ENCODE assay signal across 9 cellular contexts in genomic region chr16:11639925-11640899, GRCh38. TPM values are rescaled to one million over a fixed set of nuclear protein-coding genes. Genes with fewer than 3 reads are reported as not detected.
DNase-seq lines count a peak whose midpoint lies in the region; ATAC-seq and TF ChIP-seq lines count a peak whose summit lies in the region.
"Had no signal": no experiment of that assay in that cellular context is flagged by ENCODE, and none has a peak within 500 bp of the region (broad histone marks: within the 10 kb centered on the region; RNA-seq: fewer than 3 reads in every experiment).

No MANE protein-coding gene starts in this region.

- 31 to 33% methylated on average over 25 of the region's 25 CpGs for WGBS in lower leg skin, 2 donors

- H3K4me3 ChIP-seq in Panc1 (ENCODE audit: low read depth in 2 of 2, low read length in 2 of 2) (no peak overlapping the region), lower leg skin (ENCODE audit: low read depth, poor library complexity, severe bottlenecking) (no peak overlapping the region), subcutaneous abdominal adipose tissue (ENCODE audit: low read depth in 1 of 5, low read length in 5 of 5) (peak overlapping the region in 3 of 5 donors; percentile 21 to 46 (median 36))

- intact Hi-C loops in Panc1 (cut with micrococcal nuclease; ENCODE audit: unreplicated experiment) (loop anchor here (5.0 kb wide), 2 partner anchors 108 to 233 kb away; no protein-coding TSS in a partner anchor), lower leg skin (cut with DNase I; ENCODE audit: low total_unique reads) (loop anchor here (10.0 kb wide), 1 partner anchor 85 kb away; no protein-coding TSS in a partner anchor)

- CTCF ChIA-PET in Panc1 (lab: Charles Lee): interaction anchor here (0.6 to 1.4 kb wide), 5 partner anchors 108 to 321 kb away, joined by 3 to 4 read pairs (median 4); no protein-coding TSS in a partner anchor

- in situ Hi-C loops in Panc1 (cut with HindIII; ENCODE audit: low pct_unique_long_range_greater_than_20kb, low sequenced_read_pairs): no loop called here

- H3K27ac ChIP-seq in Panc1 (ENCODE audit: low read length) (no peak overlapping the region; the same call in 1 of the 2 replicates), subcutaneous abdominal adipose tissue (ENCODE audit: low read depth, low read length) (peak overlapping the region; percentile 82)

- no peak for TF ChIP-seq CTCF in Panc1 (IDR thresholded peaks at IDR 0.05)
- TF ChIP-seq CTCF in lower leg skin (IDR thresholded peaks at IDR 0.05): peak in 1 of 3 donors; percentile 18

- H3K4me1 ChIP-seq in Panc1 (ENCODE audit: control insufficient read depth, insufficient read depth, low read length) (peaks cover 11% of the 10 kb centered on the region), subcutaneous abdominal adipose tissue (ENCODE audit: control insufficient read depth in 5 of 5, insufficient read depth in 5 of 5, low read length in 5 of 5) (peaks cover 11 to 27% (median 21%) of the 10 kb centered on the region in 5 donors)

- POLR2A ChIA-PET in Panc1 (lab: Charles Lee): no interaction called here

- peak; percentile 67 for ATAC-seq in Panc1

- no TSS peak for BruUV-seq in Panc1 (replicated peaks; lab: Mats Ljungman, UMichigan)

- H3K9me3 ChIP-seq in Panc1 (ENCODE audit: control insufficient read depth, insufficient read depth, low read depth, low read length) (no peaks in the 10 kb centered on the region), subcutaneous abdominal adipose tissue (ENCODE audit: control insufficient read depth in 5 of 5, low read length in 5 of 5) (no peaks in the 10 kb centered on the region)

- no peak for TF ChIP-seq POLR2A in lower leg skin (IDR thresholded peaks at IDR 0.05)

- no peaks in the 10 kb centered on the region for H3K27me3 ChIP-seq in Panc1 (ENCODE audit: control insufficient read depth, insufficient read depth, low read length)
- H3K27me3 ChIP-seq in subcutaneous abdominal adipose tissue (ENCODE audit: control insufficient read depth in 5 of 5, insufficient read depth in 4 of 5, low read length in 5 of 5): no peaks in the 10 kb centered on the region

- peak; percentile 24 for DNase-seq in NCI-H2227 (lab: John Stamatoyannopoulos, UW; ENCODE audit: unreplicated experiment)
- DNase-seq in NCI-H2227 treated with DMSO at 0.1 percent for 48 hours (lab: John Stamatoyannopoulos, UW): no peak
- peak; percentile 93 for DNase-seq in Panc1 (ENCODE audit: low read depth, low spot score)
- peak; percentile 48 for DNase-seq in dermis blood vessel endothelial cell
- DNase-seq in lower leg skin (ENCODE audit: low spot score in 2 of 2): peak; percentile 94 to 96
- no peak for DNase-seq in NCI-H526 (lab: John Stamatoyannopoulos, UW)
- no peak for DNase-seq in OCI-M2 (lab: John Stamatoyannopoulos, UW; ENCODE audit: unreplicated experiment)
- DNase-seq: activated B cell treated with CpG ODN at 0.5 μM for 24 hours had no signal

- H3K9ac ChIP-seq in subcutaneous abdominal adipose tissue (ENCODE audit: low read length in 5 of 5): peak overlapping the region; percentile 10 to 66 (median 30)

- H3K36me3 ChIP-seq in Panc1 (ENCODE audit: control insufficient read depth, insufficient read depth, low read length): no peaks in the 10 kb centered on the region
- no peaks in the 10 kb centered on the region for H3K36me3 ChIP-seq in subcutaneous abdominal adipose tissue (ENCODE audit: control insufficient read depth in 5 of 5, insufficient read depth in 5 of 5, low read length in 5 of 5)

RNA-seq across cellular contexts. Expression of gene SNN, which starts 28.0 kb away (rescaled TPM):
- 15.6 TPM for total RNA-seq in Panc1 (2021; ENCODE audit: unreplicated experiment)
- polyA plus RNA-seq in Panc1 (2012; ENCODE audit: insufficient read length): 16.8 TPM
- 34.4 and 56.7 TPM in 2 replicates for total RNA-seq in dermis blood vessel endothelial cell
- 10 to 100 TPM; 15.4 to 30.2 (median 20.6) TPM for total RNA-seq in lower leg skin

RNA-seq across cellular contexts. Expression of gene LITAF, which starts 53.5 kb away (rescaled TPM):
- total RNA-seq in Panc1 (2021; ENCODE audit: unreplicated experiment) (85.2 TPM), dermis blood vessel endothelial cell (3.6 and 5.6 TPM in 2 replicates), lower leg skin (10 to 100 TPM; 54.9 to 84.2 (median 67.7) TPM)
- 77.9 TPM for polyA plus RNA-seq in Panc1 (2012; ENCODE audit: insufficient read length)

Comparison
In these comparisons a context has a peak if more than half of its experiments do, and no peak if none do; other contexts are left out.
1. DNase-seq: peak in NCI-H2227 (single experiment), Panc1 (single experiment), dermis blood vessel endothelial cell (single experiment) and lower leg skin (2 of 2); none in NCI-H2227 treated with DMSO at 0.1 percent for 48 hours (single experiment), NCI-H526 (0 of 2) and OCI-M2 (single experiment).
2. H3K4me3 ChIP-seq: peak in subcutaneous abdominal adipose tissue (3 of 5); none in Panc1 (0 of 2) and lower leg skin (single experiment).